13 cellular contexts compared by ENCODE assay signal in the genomic region with DNA sequence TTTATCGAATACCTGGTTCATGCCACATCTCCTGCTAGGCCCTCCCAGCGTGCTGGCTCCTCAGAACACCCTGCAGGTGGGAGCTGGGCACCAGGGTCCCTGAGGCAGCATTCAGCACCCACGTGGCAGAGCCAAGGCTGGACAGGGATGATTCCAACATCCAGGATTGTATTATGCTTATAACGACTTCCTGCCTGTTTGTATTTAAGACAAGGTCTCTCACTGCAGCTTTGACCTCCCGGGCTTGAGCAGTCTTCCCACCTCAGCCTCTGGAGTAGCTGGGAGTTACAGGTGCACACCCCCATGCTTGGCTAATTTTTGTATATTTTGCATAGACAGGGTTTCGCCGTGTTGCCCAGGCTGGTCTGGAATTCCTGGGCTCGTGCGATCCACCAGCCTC.
DNase-seq lines count a peak whose midpoint lies in the region; TF ChIP-seq lines count a peak whose summit lies in the region.
"Had no signal": no experiment of that assay in that cellular context is flagged by ENCODE, and none has a peak within 500 bp of the region (broad histone marks: within the 10 kb centered on the region; RNA-seq: fewer than 3 reads in every experiment).

No MANE protein-coding gene starts in this region.

- H3K27ac ChIP-seq in left ventricle myocardium inferior (replicated peaks), result peak overlapping the region; percentile 100
- peak overlapping the region in 1 of 2 donors; percentile 28 for H3K27ac ChIP-seq in right atrium auricular region
- H3K27ac ChIP-seq in ascending aorta, result peak overlapping the region; percentile 32 to 98
- H3K27ac ChIP-seq in osteoblast (ENCODE audit: low read depth, low read length), result no peak overlapping the region
- H3K27ac ChIP-seq: BLaER1 had no signal

- intact Hi-C loops in left ventricle myocardium inferior (cut with micrococcal nuclease), result no loop called here
- intact Hi-C loops in ascending aorta (cut with DNase I), result no loop called here

- H3K27me3 ChIP-seq in left ventricle myocardium inferior (ENCODE audit: low read depth) (no peaks in the 10 kb centered on the region), right atrium auricular region (no peaks in the 10 kb centered on the region), ascending aorta (no peaks in the 10 kb centered on the region), osteoblast (ENCODE audit: insufficient read depth, low read length) (no peaks in the 10 kb centered on the region)

- no peak overlapping the region for H3K4me2 ChIP-seq in osteoblast (ENCODE audit: insufficient read depth, low read length)
- H3K4me2 ChIP-seq: BLaER1 had no signal

- TF ChIP-seq CTCF in left ventricle myocardium inferior (IDR thresholded peaks at IDR 0.05; ENCODE audit: borderline replicate concordance) (no peak), right atrium auricular region (IDR thresholded peaks at IDR 0.05) (no peak), ascending aorta (IDR thresholded peaks at IDR 0.05) (no peak), osteoblast (IDR thresholded peaks at IDR 0.05; ENCODE audit: extremely low read depth, low read depth, low read length) (no peak)

- peaks cover 71% of the 10 kb centered on the region for H3K79me2 ChIP-seq in osteoblast (ENCODE audit: insufficient read depth, low read length)

- DNase-seq in left ventricle myocardium inferior (no peak), right atrium auricular region (ENCODE audit: low spot score) (no peak), ascending aorta (ENCODE audit: low spot score in 2 of 2) (peak; percentile 1 to 50), osteoblast (ENCODE audit: insufficient read length, low spot score, missing footprints) (peak; percentile 15), ureter (ENCODE audit: low spot score) (peak; percentile 26), NCI-H187 (lab: John Stamatoyannopoulos, UW) (no peak), NCI-H345 (lab: John Stamatoyannopoulos, UW) (no peak), GF-D8 (lab: John Stamatoyannopoulos, UW) (no peak)
- DNase-seq: activated CD4-positive, alpha-beta T cell treated with anti-CD3 and anti-CD28 coated beads, Interleukin-2, amount 50 U/mL, for 1 hour; activated naive CD4-positive, alpha-beta T cell; central memory CD4-positive, alpha-beta T cell; MM.1S had no signal

- H2AFZ ChIP-seq in osteoblast (ENCODE audit: low read length), result no peak overlapping the region

- peaks cover 64% of the 10 kb centered on the region for H3K4me1 ChIP-seq in left ventricle myocardium inferior
- peaks cover 0 to 46% of the 10 kb centered on the region in 2 donors for H3K4me1 ChIP-seq in right atrium auricular region
- H3K4me1 ChIP-seq in ascending aorta, result peaks cover 15 to 33% of the 10 kb centered on the region in 2 donors
- H3K4me1 ChIP-seq in osteoblast (ENCODE audit: insufficient read depth, low read length), result peaks cover 33% of the 10 kb centered on the region

- H3K9me3 ChIP-seq in left ventricle myocardium inferior (replicated peaks), result no peaks in the 10 kb centered on the region
- H3K9me3 ChIP-seq in right atrium auricular region, result no peaks in the 10 kb centered on the region
- no peaks in the 10 kb centered on the region for H3K9me3 ChIP-seq in ascending aorta
- no peaks in the 10 kb centered on the region for H3K9me3 ChIP-seq in osteoblast (ENCODE audit: low read depth, low read length)
- H3K9me3 ChIP-seq: BLaER1 had no signal

- no peaks in the 10 kb centered on the region for H4K20me1 ChIP-seq in osteoblast (ENCODE audit: insufficient read depth, low read length)

- H3K36me3 ChIP-seq in left ventricle myocardium inferior, result no peaks in the 10 kb centered on the region
- no peaks in the 10 kb centered on the region for H3K36me3 ChIP-seq in right atrium auricular region
- H3K36me3 ChIP-seq in ascending aorta, result no peaks in the 10 kb centered on the region
- peaks cover 3% of the 10 kb centered on the region for H3K36me3 ChIP-seq in osteoblast (ENCODE audit: insufficient read depth, low read length)
- H3K36me3 ChIP-seq: BLaER1 had no signal

- H3K4me3 ChIP-seq in left ventricle myocardium inferior (no peak overlapping the region), right atrium auricular region (no peak overlapping the region), ascending aorta (no peak overlapping the region), osteoblast (ENCODE audit: insufficient read depth, low read length) (no peak overlapping the region)
- H3K4me3 ChIP-seq: BLaER1 had no signal

Comparison
In these comparisons a context has a peak if more than half of its experiments do, and no peak if none do; other contexts are left out.
1. DNase-seq: peak in ascending aorta (2 of 2), osteoblast (single experiment) and ureter (single experiment); none in left ventricle myocardium inferior (single experiment), right atrium auricular region (single experiment), NCI-H187 (0 of 2), NCI-H345 (single experiment) and GF-D8 (single experiment).